18 cellular contexts compared by ENCODE assay signal in genomic region chr6:128208851-128209580, GRCh38.
DNase-seq lines count a peak whose midpoint lies in the region; ATAC-seq and TF ChIP-seq lines count a peak whose summit lies in the region.
"Had no signal": no experiment of that assay in that cellular context is flagged by ENCODE, and none has a peak within 500 bp of the region (broad histone marks: within the 10 kb centered on the region; RNA-seq: fewer than 3 reads in every experiment).

No MANE protein-coding gene starts in this region.

- peaks cover 2% of the 10 kb centered on the region for H3K4me1 Mint-ChIP-seq in activated CD4-positive, alpha-beta T cell treated with anti-CD3 and anti-CD28 coated beads, Interleukin-2, amount 10 ng/mL, durations not matched to agents 7 days and 5 days
- peaks cover 0 to 5% (median 1%) of the 10 kb centered on the region in 3 donors for H3K4me1 Mint-ChIP-seq in T-cell

- H2BK120ac ChIP-seq in IMR-90 (ENCODE audit: low read depth, low read length), result no peak overlapping the region

- H3K23ac ChIP-seq in IMR-90 (ENCODE audit: low read depth, low read length), result no peak overlapping the region

- no peak overlapping the region for H3K14ac ChIP-seq in IMR-90 (replicated peaks; ENCODE audit: low read depth, low read length)

- no peak overlapping the region for H4K8ac ChIP-seq in IMR-90 (ENCODE audit: low read depth in 2 of 2, low read length in 2 of 2)

- CTCF ChIA-PET in IMR-90 (lab: Yijun Ruan, JAX) (no interaction called here), T-cell (lab: Charles Lee) (no interaction called here)
- CTCF ChIA-PET in activated CD4-positive, alpha-beta T cell treated with anti-CD3 and anti-CD28 coated beads, Interleukin-2, amount 10 ng/mL, durations not matched to agents 7 days and 5 days (lab: Charles Lee), result no interaction called here

- H3K9me3 Mint-ChIP-seq in activated CD4-positive, alpha-beta T cell treated with anti-CD3 and anti-CD28 coated beads, Interleukin-2, amount 10 ng/mL, durations not matched to agents 7 days and 5 days, result no peaks in the 10 kb centered on the region
- no peaks in the 10 kb centered on the region for H3K9me3 Mint-ChIP-seq in T-cell
- H3K9me3 Mint-ChIP-seq: activated naive CD4-positive, alpha-beta T cell treated with anti-CD3 and anti-CD28 coated beads for 36 hours had no signal

- H3K56ac ChIP-seq in IMR-90 (ENCODE audit: extremely low read depth, insufficient read depth, low read length), result no peak overlapping the region

- peak overlapping the region; percentile 38; the same call in 1 of the 2 replicates for H2AK5ac ChIP-seq in IMR-90 (ENCODE audit: low read depth, low read length)

- H3K18ac ChIP-seq in IMR-90 (ENCODE audit: low read depth, low read length), result peak overlapping the region; percentile 52; the same call in 1 of the 2 replicates

- POLR2A ChIA-PET in IMR-90 (lab: Charles Lee; ENCODE audit: unreplicated experiment) (no interaction called here), T-cell (lab: Charles Lee) (no interaction called here)
- POLR2A ChIA-PET in activated CD4-positive, alpha-beta T cell treated with anti-CD3 and anti-CD28 coated beads, Interleukin-2, amount 10 ng/mL, durations not matched to agents 7 days and 5 days (lab: Charles Lee), result no interaction called here

- H3K4me3 ChIP-seq in AG09309 (ENCODE audit: control insufficient read depth, low read depth, low read length) (no peak overlapping the region), IMR-90 (ENCODE audit: insufficient read depth, low read depth, low read length) (no peak overlapping the region), liver (ENCODE audit: low read depth in 1 of 3, low read length in 3 of 3) (no peak overlapping the region)
- H3K4me3 ChIP-seq: GM12878, SJCRH30, tibial nerve had no signal

- H3K4me1 ChIP-seq in IMR-90 (ENCODE audit: control insufficient read depth, insufficient read depth, low read length), result peaks cover 5% of the 10 kb centered on the region
- peaks cover 0 to 7% (median 2%) of the 10 kb centered on the region in 4 donors for H3K4me1 ChIP-seq in liver (ENCODE audit: control insufficient read depth in 4 of 4, insufficient read depth in 4 of 4, low read length in 3 of 4)
- H3K4me1 ChIP-seq: tibial nerve had no signal

- H2AK9ac ChIP-seq in IMR-90 (replicated peaks; ENCODE audit: low read depth, low read length, poor library complexity), result no peak overlapping the region

- DNase-seq in AG09309 (ENCODE audit: low read depth) (peak; percentile 31), IMR-90 (peak; percentile 70), dermis blood vessel endothelial cell (peak; percentile 22), mucosa of gallbladder (ENCODE audit: low spot score) (no peak), NCI-H1048 (lab: John Stamatoyannopoulos, UW) (no peak), T-cell (no peak)
- DNase-seq in activated CD4-positive, alpha-beta T cell treated with anti-CD3 and anti-CD28 coated beads, Interleukin-2, amount 10 ng/mL, durations not matched to agents 7 days and 5 days, result no peak
- DNase-seq: activated CD8-positive, alpha-beta memory T cell treated with anti-CD3 and anti-CD28 coated beads, Interleukin-2, amount 10 ng/mL, durations not matched to agents 7 days and 5 days; activated naive CD4-positive, alpha-beta T cell treated with anti-CD3 and anti-CD28 coated beads for 36 hours; DMS53; MM.1S; posterior cingulate gyrus; SJCRH30 had no signal

- no peak overlapping the region for H3K27ac Mint-ChIP-seq in activated CD4-positive, alpha-beta T cell treated with anti-CD3 and anti-CD28 coated beads, Interleukin-2, amount 10 ng/mL, durations not matched to agents 7 days and 5 days
- H3K27ac Mint-ChIP-seq in T-cell, result no peak overlapping the region
- H3K27ac Mint-ChIP-seq: activated CD8-positive, alpha-beta memory T cell treated with anti-CD3 and anti-CD28 coated beads, Interleukin-2, amount 10 ng/mL, durations not matched to agents 7 days and 5 days; activated naive CD4-positive, alpha-beta T cell treated with anti-CD3 and anti-CD28 coated beads for 36 hours; B cell had no signal

- H2BK5ac ChIP-seq in IMR-90 (ENCODE audit: low read depth, low read length, poor library complexity, severe bottlenecking), result peak overlapping the region; percentile 52

- no peak overlapping the region for H4K91ac ChIP-seq in IMR-90 (ENCODE audit: insufficient read depth, low read depth, low read length)

- H2BK15ac ChIP-seq in IMR-90 (ENCODE audit: low read depth, low read length), result no peak overlapping the region

- 86% methylated on average over 1 of the region's 5 CpGs; no CpG with 5 or more reads in 1 of the 2 experiments for WGBS in IMR-90 (ENCODE audit: extremely low coverage in 2 of 2, insufficient read length in 1 of 2), 2 experiments
- 74% methylated on average over 5 of the region's 5 CpGs for WGBS in liver

- H3K9ac ChIP-seq in IMR-90 (ENCODE audit: low read depth, low read length), result no peak overlapping the region
- H3K9ac ChIP-seq in liver (ENCODE audit: low read depth in 1 of 2, low read length in 2 of 2), result peak overlapping the region in 1 of 2 donors; percentile 47

- no peaks in the 10 kb centered on the region for H3K27me3 Mint-ChIP-seq in activated CD4-positive, alpha-beta T cell treated with anti-CD3 and anti-CD28 coated beads, Interleukin-2, amount 10 ng/mL, durations not matched to agents 7 days and 5 days
- no peaks in the 10 kb centered on the region for H3K27me3 Mint-ChIP-seq in T-cell
- H3K27me3 Mint-ChIP-seq: activated CD8-positive, alpha-beta memory T cell treated with anti-CD3 and anti-CD28 coated beads, Interleukin-2, amount 10 ng/mL, durations not matched to agents 7 days and 5 days; B cell had no signal

- in situ Hi-C loops in IMR-90 (cut with MboI; ENCODE audit: low sequenced_read_pairs), result no loop called here

- H3K27ac ChIP-seq in IMR-90 (ENCODE audit: insufficient read depth, low read length) (no peak overlapping the region), liver (ENCODE audit: low read depth in 1 of 2, low read length in 2 of 2) (peak overlapping the region in 1 of 2 donors; percentile 27)
- H3K27ac ChIP-seq: HL-60, SJCRH30, tibial nerve had no signal

- H3K4me2 ChIP-seq in IMR-90 (ENCODE audit: low read depth, low read length), result peak overlapping the region; percentile 37; the same call in 1 of the 2 replicates

- H3K36me3 Mint-ChIP-seq in activated CD4-positive, alpha-beta T cell treated with anti-CD3 and anti-CD28 coated beads, Interleukin-2, amount 10 ng/mL, durations not matched to agents 7 days and 5 days (ENCODE audit: low read depth), result no peaks in the 10 kb centered on the region
- no peaks in the 10 kb centered on the region for H3K36me3 Mint-ChIP-seq in T-cell
- H3K36me3 Mint-ChIP-seq: activated CD8-positive, alpha-beta memory T cell treated with anti-CD3 and anti-CD28 coated beads, Interleukin-2, amount 10 ng/mL, durations not matched to agents 7 days and 5 days had no signal

- H3K27me3 ChIP-seq in IMR-90 (ENCODE audit: control insufficient read depth, insufficient read depth, low read length) (no peaks in the 10 kb centered on the region), liver (ENCODE audit: control insufficient read depth in 4 of 4, insufficient read depth in 4 of 4, low read length in 3 of 4) (no peaks in the 10 kb centered on the region)
- H3K27me3 ChIP-seq: SJCRH30, tibial nerve had no signal

- H3K79me1 ChIP-seq in IMR-90 (ENCODE audit: low read depth in 1 of 2, low read length in 2 of 2), result peaks cover 9 to 29% of the 10 kb centered on the region in 2 experiments

- TF ChIP-seq CTCF in AG09309 (IDR thresholded peaks at IDR 0.05; ENCODE audit: control insufficient read depth, insufficient read depth, low read depth, low read length, missing control alignments) (no peak), IMR-90 (conservative IDR thresholded peaks at IDR 0.05; ENCODE audit: low read depth, low read length) (no peak), liver (IDR thresholded peaks at IDR 0.05; ENCODE audit: low read depth, low read length, missing input control) (no peak)

- TF ChIP-seq RAD21 in IMR-90 (IDR thresholded peaks at IDR 0.05; ENCODE audit: low read length) (no peak), liver (IDR thresholded peaks at IDR 0.05) (no peak)

- H3K4ac ChIP-seq in IMR-90 (ENCODE audit: low read depth, low read length), result no peak overlapping the region; the same call in 1 of the 2 replicates

- intact Hi-C loops in IMR-90 (cut with micrococcal nuclease), result no loop called here

- H4K20me1 ChIP-seq in IMR-90 (ENCODE audit: insufficient read depth, low read length), result peaks cover 4% of the 10 kb centered on the region; the same call in 1 of the 2 replicates

- TF ChIP-seq POLR2A in IMR-90 (IDR thresholded peaks at IDR 0.05; ENCODE audit: low read depth, low read length), result no peak

- ATAC-seq in IMR-90 (ENCODE audit: low read depth) (peak; percentile 43; the same call in 1 of the 2 replicates), T-cell (replicated peaks in 1 of 4) (no peak)
- ATAC-seq: activated CD8-positive, alpha-beta memory T cell treated with anti-CD3 and anti-CD28 coated beads, Interleukin-2, amount 10 ng/mL, durations not matched to agents 7 days and 5 days; GM12878 had no signal

- H2AFZ ChIP-seq in IMR-90 (replicated peaks; ENCODE audit: low read length, poor library complexity), result no peak overlapping the region

- no peak overlapping the region for H2BK20ac ChIP-seq in IMR-90 (ENCODE audit: low read depth, low read length)

- H3K9me3 ChIP-seq in IMR-90 (ENCODE audit: control insufficient read depth, insufficient read depth, low read length), result no peaks in the 10 kb centered on the region
- H3K9me3 ChIP-seq in liver (ENCODE audit: control insufficient read depth in 4 of 4, low read length in 3 of 4), result no peaks in the 10 kb centered on the region
- H3K9me3 ChIP-seq: SJCRH30, tibial nerve had no signal

- H3K36me3 ChIP-seq in IMR-90 (ENCODE audit: control insufficient read depth, insufficient read depth, low read length) (peaks cover 1% of the 10 kb centered on the region; the same call in 1 of the 2 replicates), liver (ENCODE audit: control insufficient read depth in 4 of 4, insufficient read depth in 3 of 4, low read depth in 1 of 4, low read length in 3 of 4) (no peaks in the 10 kb centered on the region)
- H3K36me3 ChIP-seq: SJCRH30, tibial nerve had no signal

- no peak overlapping the region for H3K4me3 Mint-ChIP-seq in activated CD4-positive, alpha-beta T cell treated with anti-CD3 and anti-CD28 coated beads, Interleukin-2, amount 10 ng/mL, durations not matched to agents 7 days and 5 days
- no peak overlapping the region for H3K4me3 Mint-ChIP-seq in T-cell
- H3K4me3 Mint-ChIP-seq: activated CD8-positive, alpha-beta memory T cell treated with anti-CD3 and anti-CD28 coated beads, Interleukin-2, amount 10 ng/mL, durations not matched to agents 7 days and 5 days; activated naive CD4-positive, alpha-beta T cell treated with anti-CD3 and anti-CD28 coated beads for 36 hours; B cell had no signal

- BruUV-seq in IMR-90 (replicated peaks; lab: Mats Ljungman, UMichigan), result no TSS peak

- H3K9me1 ChIP-seq in IMR-90 (ENCODE audit: insufficient read depth, low read length), result 0 out of 2 replicates have a peak, but pooled peaks cover 3% of the 10 kb centered on the region

- dilution Hi-C loops in IMR-90 (cut with HindIII; ENCODE audit: low sequenced_read_pairs, unreplicated experiment), result no loop called here

- H4K5ac ChIP-seq in IMR-90 (ENCODE audit: low read depth, low read length), result no peak overlapping the region; the same call in 1 of the 2 replicates

TF ChIP-seq in IMR-90, 13 proteins besides CTCF, POLR2A, EP300 and RAD21 (continues in another document):
- TF ChIP-seq CEBPB (IDR thresholded peaks at IDR 0.05; ENCODE audit: low read depth, low read length), result peak; percentile 90

TF ChIP-seq in liver, 16 proteins besides CTCF, POLR2A, EP300 and RAD21 (continues in another document):
- TF ChIP-seq FOXA2 (IDR thresholded peaks at IDR 0.05), result peak; percentile 15

Comparison
In these comparisons a context has a peak if more than half of its experiments do, and no peak if none do; other contexts are left out.
1. DNase-seq: peak in AG09309 (single experiment), IMR-90 (single experiment) and dermis blood vessel endothelial cell (single experiment); none in activated CD4-positive, alpha-beta T cell treated with anti-CD3 and anti-CD28 coated beads, Interleukin-2, amount 10 ng/mL, durations not matched to agents 7 days and 5 days (single experiment), mucosa of gallbladder (single experiment), NCI-H1048 (single experiment) and T-cell (0 of 34).